In genomic region chr1:226627050-226627755, GRCh38 we compare ENCODE assay signal across 12 cellular contexts.
A peak's percentile ranks its signal among the peaks of the same experiment; 100 is the strongest.
DNase-seq lines count a peak whose midpoint lies in the region; ATAC-seq, FAIRE-seq and TF ChIP-seq lines count a peak whose summit lies in the region.
"Had no signal": no experiment of that assay in that cellular context is flagged by ENCODE, and none has a peak within 500 bp of the region (broad histone marks: within the 10 kb centered on the region; RNA-seq: fewer than 3 reads in every experiment).

No MANE protein-coding gene starts in this region.

- H3K27me3 ChIP-seq in Karpas-422 (ENCODE audit: low read length) (no peaks in the 10 kb centered on the region), H1 (replicated peaks in 1 of 4; ENCODE audit: control insufficient read depth in 3 of 4, extremely low read depth in 1 of 4, insufficient read depth in 3 of 4, low read length in 3 of 4) (peaks cover 0 to 10% (median 10%) of the 10 kb centered on the region in 4 experiments; a peak in 6 of 7 replicates)

- H3K23ac ChIP-seq in H1 (ENCODE audit: insufficient read length) = no peak overlapping the region

- H4K8ac ChIP-seq in H1 (ENCODE audit: extremely low read depth, insufficient read depth, low read length) = no peak overlapping the region

- H2AFZ ChIP-seq in Karpas-422 (ENCODE audit: low read length) = no peak overlapping the region
- H2AFZ ChIP-seq in H1 (ENCODE audit: low read length) = no peak overlapping the region
- H2AFZ ChIP-seq: parathyroid adenoma had no signal

- H3K18ac ChIP-seq in H1 (ENCODE audit: extremely low read depth, low read length) = no peak overlapping the region

- H3K27ac ChIP-seq in Karpas-422 (ENCODE audit: low read length) (peak overlapping the region; percentile 43), H1 (ENCODE audit: low read depth, low read length) (no peak overlapping the region)
- H3K27ac ChIP-seq: parathyroid adenoma, WERI-Rb-1 had no signal

- H2BK5ac ChIP-seq in H1 (ENCODE audit: low read depth, low read length) = no peak overlapping the region

- no peaks in the 10 kb centered on the region for H3K9me3 ChIP-seq in Karpas-422 (ENCODE audit: low read length)
- 0 out of 4 replicates have a peak, but pooled peaks cover 0 to 4% of the 10 kb centered on the region in 2 experiments for H3K9me3 ChIP-seq in H1 (ENCODE audit: insufficient read depth in 2 of 2, low read depth in 1 of 2, low read length in 1 of 2)

- intact Hi-C loops in Calu3 (cut with micrococcal nuclease; ENCODE audit: unreplicated experiment) = loop anchor here (2.0 kb wide), 1 partner anchor 202 kb away; no protein-coding TSS in a partner anchor

- no peak overlapping the region for H3K4me3 ChIP-seq in Karpas-422 (ENCODE audit: low read length)
- no peak overlapping the region for H3K4me3 ChIP-seq in H1 (ENCODE audit: extremely low read depth in 1 of 4, insufficient read depth in 2 of 4, low read depth in 3 of 4, low read length in 4 of 4)

- 0 out of 2 replicates have a peak overlapping the region, but pooled peaks have one; percentile 12 for H2BK15ac ChIP-seq in H1 (ENCODE audit: low read length)

- H3K4me3 Mint-ChIP-seq in activated T-cell treated with anti-CD3 and anti-CD28 coated beads, Interleukin-2, amount 50 U/mL, for 72 hours = peak overlapping the region; percentile 49 to 78
- peak overlapping the region in 1 of 2 donors; percentile 70 for H3K4me3 Mint-ChIP-seq in stimulated activated naive B cell treated with anti-CD40 and anti-IgM and Interleukin-4, amounts not matched to agents 10 μg/mL and 1 μg/mL and 100 μg/mL, for 72 hours
- H3K4me3 Mint-ChIP-seq in Calu3 (ENCODE audit: low read depth, unreplicated experiment) = no peak overlapping the region

- no peak overlapping the region for H3K56ac ChIP-seq in H1 (replicated peaks; ENCODE audit: insufficient read length, low read depth, low read length)

- H3K4ac ChIP-seq in H1 (replicated peaks; ENCODE audit: insufficient read length, low read depth, low read length) = no peak overlapping the region

- peaks cover 5 to 16% of the 10 kb centered on the region in 2 donors for H3K36me3 Mint-ChIP-seq in activated T-cell treated with anti-CD3 and anti-CD28 coated beads, Interleukin-2, amount 50 U/mL, for 72 hours (ENCODE audit: insufficient read depth in 2 of 2)
- H3K36me3 Mint-ChIP-seq in stimulated activated naive B cell treated with anti-CD40 and anti-IgM and Interleukin-4, amounts not matched to agents 10 μg/mL and 1 μg/mL and 100 μg/mL, for 72 hours = peaks cover 42 to 69% of the 10 kb centered on the region in 2 donors
- H3K36me3 Mint-ChIP-seq in Calu3 (ENCODE audit: insufficient read depth, unreplicated experiment) = no peaks in the 10 kb centered on the region

- H3K4me2 ChIP-seq in Karpas-422 (ENCODE audit: low read depth, low read length, poor library complexity, severe bottlenecking) = no peak overlapping the region
- no peak overlapping the region for H3K4me2 ChIP-seq in H1 (ENCODE audit: insufficient read depth in 1 of 2, low read depth in 2 of 2, low read length in 2 of 2)

- no peaks in the 10 kb centered on the region for H3K23me2 ChIP-seq in H1 (ENCODE audit: low read depth, low read length)

- peak; percentile 19 to 21 for ATAC-seq in activated T-cell treated with anti-CD3 and anti-CD28 coated beads, Interleukin-2, amount 50 U/mL, for 72 hours (replicated peaks in 1 of 2)
- peak in 1 of 2 donors; percentile 21 for ATAC-seq in stimulated activated naive B cell treated with anti-CD40 and anti-IgM and Interleukin-4, amounts not matched to agents 10 μg/mL and 1 μg/mL and 100 μg/mL, for 72 hours (replicated peaks)
- ATAC-seq in HG02678 (IDR thresholded peaks at IDR 0.05; ENCODE audit: unreplicated experiment) = no peak

- no peak overlapping the region for H2BK12ac ChIP-seq in H1 (ENCODE audit: low read depth, low read length)

- no peaks in the 10 kb centered on the region for H3K27me3 Mint-ChIP-seq in activated T-cell treated with anti-CD3 and anti-CD28 coated beads, Interleukin-2, amount 50 U/mL, for 72 hours (ENCODE audit: low read depth)
- H3K27me3 Mint-ChIP-seq in stimulated activated naive B cell treated with anti-CD40 and anti-IgM and Interleukin-4, amounts not matched to agents 10 μg/mL and 1 μg/mL and 100 μg/mL, for 72 hours = no peaks in the 10 kb centered on the region
- H3K27me3 Mint-ChIP-seq in Calu3 (ENCODE audit: unreplicated experiment) = peaks cover 33% of the 10 kb centered on the region
- H3K27me3 Mint-ChIP-seq: memory B cell had no signal

- peaks cover 0 to 3% of the 10 kb centered on the region in 2 donors for H3K9me3 Mint-ChIP-seq in activated T-cell treated with anti-CD3 and anti-CD28 coated beads, Interleukin-2, amount 50 U/mL, for 72 hours
- peaks cover 8 to 11% of the 10 kb centered on the region in 2 donors for H3K9me3 Mint-ChIP-seq in stimulated activated naive B cell treated with anti-CD40 and anti-IgM and Interleukin-4, amounts not matched to agents 10 μg/mL and 1 μg/mL and 100 μg/mL, for 72 hours
- no peaks in the 10 kb centered on the region for H3K9me3 Mint-ChIP-seq in Calu3 (ENCODE audit: low read depth, unreplicated experiment)

- no peak overlapping the region for H2BK20ac ChIP-seq in H1 (ENCODE audit: low read length)

- FAIRE-seq in H1 (lab: Jason Lieb, UNC) = no peak

- H3K9me2 ChIP-seq in Karpas-422 (replicated peaks; ENCODE audit: insufficient read depth, low read length) = no peaks in the 10 kb centered on the region

- no peak overlapping the region for H4K91ac ChIP-seq in H1 (replicated peaks; ENCODE audit: insufficient read length, low read length)

- no peak for DNase-seq in activated T-cell treated with anti-CD3 and anti-CD28 coated beads, Interleukin-2, amount 50 U/mL, for 72 hours
- DNase-seq in activated T-cell treated with anti-CD3 and anti-CD28 coated beads, Interleukin-2, amount 50 U/mL, for 1 hour = no peak
- DNase-seq in Karpas-422 = peak; percentile 55
- DNase-seq in H1 (ENCODE audit: low read depth in 1 of 2, low spot score in 2 of 2) = no peak
- no peak for DNase-seq in stimulated activated naive B cell treated with anti-CD40 and anti-IgM and Interleukin-4, amounts not matched to agents 10 μg/mL and 1 μg/mL and 100 μg/mL, for 72 hours
- no peak for DNase-seq in Calu3
- no peak for DNase-seq in HT-29 (ENCODE audit: low spot score)
- DNase-seq: NCI-H1092 had no signal

- H3K27ac Mint-ChIP-seq in activated T-cell treated with anti-CD3 and anti-CD28 coated beads, Interleukin-2, amount 50 U/mL, for 72 hours = peak overlapping the region; percentile 93
- peak overlapping the region; percentile 99 for H3K27ac Mint-ChIP-seq in stimulated activated naive B cell treated with anti-CD40 and anti-IgM and Interleukin-4, amounts not matched to agents 10 μg/mL and 1 μg/mL and 100 μg/mL, for 72 hours
- no peak overlapping the region for H3K27ac Mint-ChIP-seq in Calu3 (ENCODE audit: unreplicated experiment)

- no peak for TF ChIP-seq POLR2A in H1 (IDR thresholded peaks at IDR 0.05; ENCODE audit: control extremely low read depth in 1 of 2, low read depth in 2 of 2, low read length in 2 of 2)

- no peak overlapping the region for H3K14ac ChIP-seq in H1 (ENCODE audit: insufficient read length)

- TF ChIP-seq CTCF in H1 (IDR thresholded peaks at IDR 0.05; ENCODE audit: control extremely low read depth in 1 of 3, insufficient read depth in 1 of 3, low read depth in 1 of 3, low read length in 3 of 3) = no peak
- TF ChIP-seq CTCF in Calu3 (IDR thresholded peaks at IDR 0.05; ENCODE audit: unreplicated experiment) = no peak

- CTCF ChIA-PET in H1 (lab: Charles Lee; ENCODE audit: partially characterized antibody) (interaction anchor here (0.9 to 14.1 kb wide), 24 partner anchors 11 to 659 kb away, joined by 3 to 184 read pairs (median 4); no protein-coding TSS in a partner anchor), Calu3 (lab: Charles Lee) (interaction anchor here (0.6 to 1.3 kb wide), 6 partner anchors 8 to 188 kb away, joined by 3 to 10 read pairs (median 4); no protein-coding TSS in a partner anchor)

- WGBS in H1 (ENCODE audit: extremely low coverage in 1 of 2, insufficient coverage in 1 of 2, insufficient read length in 1 of 2, insufficient replicate concordance in 2 of 2, low coverage in 1 of 2, low lambda C conversion rate in 2 of 2, missing lambda C conversion rate in 1 of 2), 2 experiments = 71% methylated on average over 6 of the region's 6 CpGs; no CpG with 5 or more reads in 1 of the 2 experiments

- H3K9ac ChIP-seq in Karpas-422 (ENCODE audit: low read length) (no peak overlapping the region), H1 (replicated peaks in 1 of 4; ENCODE audit: extremely low read depth in 1 of 4, low read depth in 3 of 4, low read length in 3 of 4) (no peak overlapping the region)
- H3K9ac ChIP-seq: parathyroid adenoma had no signal

- peaks cover 44% of the 10 kb centered on the region for H3K4me1 Mint-ChIP-seq in activated T-cell treated with anti-CD3 and anti-CD28 coated beads, Interleukin-2, amount 50 U/mL, for 72 hours (ENCODE audit: low read depth)
- peaks cover 46 to 64% of the 10 kb centered on the region in 2 donors for H3K4me1 Mint-ChIP-seq in stimulated activated naive B cell treated with anti-CD40 and anti-IgM and Interleukin-4, amounts not matched to agents 10 μg/mL and 1 μg/mL and 100 μg/mL, for 72 hours
- no peaks in the 10 kb centered on the region for H3K4me1 Mint-ChIP-seq in Calu3 (ENCODE audit: low read depth, unreplicated experiment)

- no peaks in the 10 kb centered on the region for H3K79me1 ChIP-seq in H1 (ENCODE audit: low read depth, low read length)

- H3K79me2 ChIP-seq in Karpas-422 (ENCODE audit: low read length) = no peaks in the 10 kb centered on the region
- no peaks in the 10 kb centered on the region for H3K79me2 ChIP-seq in H1 (ENCODE audit: control insufficient read depth in 1 of 2, insufficient read depth in 2 of 2, low read length in 2 of 2)
- H3K79me2 ChIP-seq: parathyroid adenoma had no signal

- no peak overlapping the region for H2BK120ac ChIP-seq in H1 (replicated peaks; ENCODE audit: low read depth, low read length)

- no peak overlapping the region for H4K5ac ChIP-seq in H1 (ENCODE audit: insufficient read length, low read depth, low read length)

- H3K4me1 ChIP-seq in Karpas-422 (ENCODE audit: low read length) (peaks cover 50% of the 10 kb centered on the region), H1 (replicated peaks in 1 of 4; ENCODE audit: control insufficient read depth in 3 of 4, insufficient read depth in 4 of 4, low read length in 3 of 4) (no peaks in the 10 kb centered on the region)
- H3K4me1 ChIP-seq: parathyroid adenoma had no signal

- TF ChIP-seq EP300 in H1 (IDR thresholded peaks at IDR 0.05; ENCODE audit: borderline replicate concordance in 1 of 2, low read depth in 2 of 2, low read length in 2 of 2) = no peak

- no peak for TF ChIP-seq RAD21 in H1 (IDR thresholded peaks at IDR 0.05 in 1 of 2, conservative IDR thresholded peaks at IDR 0.05 in 1 of 2; ENCODE audit: low read depth in 2 of 2, low read length in 2 of 2)

- no peak overlapping the region for H2AK5ac ChIP-seq in H1 (ENCODE audit: low read depth, low read length)

- H3K36me3 ChIP-seq in Karpas-422 (ENCODE audit: insufficient read depth, low read length) = peaks cover 19% of the 10 kb centered on the region; the same call in 1 of the 2 replicates
- H3K36me3 ChIP-seq in H1 (ENCODE audit: control insufficient read depth in 2 of 4, insufficient read depth in 4 of 4, low read length in 3 of 4) = no peaks in the 10 kb centered on the region
- H3K36me3 ChIP-seq: WERI-Rb-1 had no signal

- H4K20me1 ChIP-seq in Karpas-422 (ENCODE audit: insufficient read depth, low read depth, low read length) (no peaks in the 10 kb centered on the region), H1 (replicated peaks in 1 of 2; ENCODE audit: control insufficient read depth in 1 of 2, insufficient read depth in 2 of 2, low read length in 2 of 2) (no peaks in the 10 kb centered on the region)

- BruUV-seq in Calu3 (replicated peaks; lab: Mats Ljungman, UMichigan) = no TSS peak

- POLR2A ChIA-PET in H1 (lab: Charles Lee; ENCODE audit: partially characterized antibody) = no interaction called here
